Comparison of ENCODE assay signal across 8 cellular contexts in the genomic region with DNA sequence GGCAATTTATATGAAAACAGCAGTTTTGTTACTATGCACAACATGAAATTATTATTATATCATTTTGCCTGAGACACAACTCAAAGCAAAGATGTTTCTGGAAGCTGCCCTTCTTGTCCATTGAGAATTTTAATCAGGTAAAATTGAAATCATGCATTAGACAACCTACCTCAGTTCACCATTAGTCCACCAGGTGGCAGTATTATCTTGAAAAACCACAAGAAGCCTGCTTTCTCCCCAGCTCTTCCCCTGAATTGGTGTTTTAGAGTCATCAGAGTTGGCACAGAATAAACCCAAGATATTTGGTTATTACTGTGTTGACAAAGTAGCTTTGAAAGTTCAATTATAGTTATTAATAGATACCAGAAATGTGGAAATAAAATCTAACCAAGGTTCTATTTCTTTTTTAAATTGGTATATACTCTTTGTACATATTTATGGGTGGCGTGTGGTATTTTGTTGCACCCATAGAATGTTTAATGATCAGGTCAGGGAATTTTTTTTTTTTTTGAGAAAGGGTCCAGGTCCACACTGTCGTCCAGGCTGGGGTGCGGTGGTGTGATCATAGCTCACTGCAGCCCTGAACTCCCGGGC. TPM values are rescaled to one million over a fixed set of nuclear protein-coding genes. Genes with fewer than 3 reads are reported as not detected.
DNase-seq lines count a peak whose midpoint lies in the region; ATAC-seq and TF ChIP-seq lines count a peak whose summit lies in the region.

No MANE protein-coding gene starts in this region.

- H3K27ac ChIP-seq in neutrophil, result no peak overlapping the region

- H3K27me3 Mint-ChIP-seq in activated CD4-positive, alpha-beta T cell treated with anti-CD3 and anti-CD28 coated beads, Interleukin-2, amount 10 ng/mL, durations not matched to agents 24 days and 14 days, result peaks cover 5% of the 10 kb centered on the region

- H3K9me3 Mint-ChIP-seq in activated CD4-positive, alpha-beta T cell treated with anti-CD3 and anti-CD28 coated beads, Interleukin-2, amount 10 ng/mL, durations not matched to agents 24 days and 14 days, result no peaks in the 10 kb centered on the region

- no peaks in the 10 kb centered on the region for H3K36me3 ChIP-seq in neutrophil

- H3K27me3 ChIP-seq in neutrophil, result no peaks in the 10 kb centered on the region

- no peaks in the 10 kb centered on the region for H3K36me3 Mint-ChIP-seq in activated CD4-positive, alpha-beta T cell treated with anti-CD3 and anti-CD28 coated beads, Interleukin-2, amount 10 ng/mL, durations not matched to agents 24 days and 14 days (ENCODE audit: low read depth)

- ATAC-seq in HG03378 (IDR thresholded peaks at IDR 0.05; ENCODE audit: unreplicated experiment), result peak; percentile 48

- DNase-seq in A172 (ENCODE audit: low spot score) (peak; percentile 88), GM03348 (ENCODE audit: low spot score) (peak; percentile 79), NCI-H510A treated with DMSO at 0.1 percent for 48 hours (lab: John Stamatoyannopoulos, UW) (peak; percentile 73), fibroblast of pulmonary artery (ENCODE audit: low read depth) (peak; percentile 94), GOT3 (lab: John Stamatoyannopoulos, UW) (no peak)
- DNase-seq in activated CD4-positive, alpha-beta T cell treated with anti-CD3 and anti-CD28 coated beads, Interleukin-2, amount 10 ng/mL, durations not matched to agents 24 days and 14 days, result peak; percentile 88

- TF ChIP-seq CTCF in fibroblast of pulmonary artery (IDR thresholded peaks at IDR 0.05; ENCODE audit: low read length, missing control alignments) (peak; percentile 64), neutrophil (IDR thresholded peaks at IDR 0.05) (peak; percentile 74)

- no peaks in the 10 kb centered on the region for H3K9me3 ChIP-seq in neutrophil

- H3K4me1 Mint-ChIP-seq in activated CD4-positive, alpha-beta T cell treated with anti-CD3 and anti-CD28 coated beads, Interleukin-2, amount 10 ng/mL, durations not matched to agents 24 days and 14 days, result no peaks in the 10 kb centered on the region

- H3K4me3 ChIP-seq in fibroblast of pulmonary artery (replicated peaks; ENCODE audit: low read depth, low read length) (no peak overlapping the region), neutrophil (ENCODE audit: low read depth in 1 of 2, low read length in 1 of 2) (no peak overlapping the region)

- no peaks in the 10 kb centered on the region for H3K4me1 ChIP-seq in neutrophil (ENCODE audit: control insufficient read depth in 1 of 2, insufficient read depth in 1 of 2, low read depth in 1 of 2, low read length in 1 of 2)

- intact Hi-C loops in activated CD4-positive, alpha-beta T cell treated with anti-CD3 and anti-CD28 coated beads, Interleukin-2, amount 10 ng/mL, durations not matched to agents 24 days and 14 days (cut with micrococcal nuclease), result loop anchor here (1.0 to 2.0 kb wide), 2 partner anchors 201 to 1058 kb away; no protein-coding TSS in a partner anchor

- no peak overlapping the region for H3K27ac Mint-ChIP-seq in activated CD4-positive, alpha-beta T cell treated with anti-CD3 and anti-CD28 coated beads, Interleukin-2, amount 10 ng/mL, durations not matched to agents 24 days and 14 days

- no peak overlapping the region for H3K4me3 Mint-ChIP-seq in activated CD4-positive, alpha-beta T cell treated with anti-CD3 and anti-CD28 coated beads, Interleukin-2, amount 10 ng/mL, durations not matched to agents 24 days and 14 days

RNA-seq across cellular contexts. Expression of a gene that starts 25.7 kb away (rescaled TPM):
- 36.7 and 40.3 TPM in 2 replicates for total RNA-seq in A172 (2014; rRNA removed; shearing (Covaris generic))
- 59.3 and 61.5 TPM in 2 replicates for total RNA-seq in activated CD4-positive, alpha-beta T cell treated with anti-CD3 and anti-CD28 coated beads, Interleukin-2, amount 10 ng/mL, durations not matched to agents 24 days and 14 days

RNA-seq across cellular contexts. Expression of a gene that starts 25.8 kb away (rescaled TPM):
- total RNA-seq in A172 (2014; rRNA removed; shearing (Covaris generic)), result 21.0 and 41.5 TPM in 2 replicates
- 18.5 and 19.7 TPM in 2 replicates for total RNA-seq in activated CD4-positive, alpha-beta T cell treated with anti-CD3 and anti-CD28 coated beads, Interleukin-2, amount 10 ng/mL, durations not matched to agents 24 days and 14 days

RNA-seq across cellular contexts. Expression of a gene that starts 34.8 kb away (rescaled TPM):
- total RNA-seq in A172 (2014; rRNA removed; shearing (Covaris generic)), result 15.7 and 15.9 TPM in 2 replicates
- total RNA-seq in activated CD4-positive, alpha-beta T cell treated with anti-CD3 and anti-CD28 coated beads, Interleukin-2, amount 10 ng/mL, durations not matched to agents 24 days and 14 days, result 0.14 TPM in 1 of 2 replicates, not detected in the other

Comparison
In these comparisons a context has a peak if more than half of its experiments do, and no peak if none do; other contexts are left out.
1. RNA of a gene that starts 34.8 kb away (total RNA-seq): 15.7 to 15.9 TPM in A172; 0.14 TPM in activated CD4-positive, alpha-beta T cell treated with anti-CD3 and anti-CD28 coated beads, Interleukin-2, amount 10 ng/mL, durations not matched to agents 24 days and 14 days; every median in the first group is over 10 times any median in the second.